Comparison of ENCODE assay signal across 8 cellular contexts in the genomic region with DNA sequence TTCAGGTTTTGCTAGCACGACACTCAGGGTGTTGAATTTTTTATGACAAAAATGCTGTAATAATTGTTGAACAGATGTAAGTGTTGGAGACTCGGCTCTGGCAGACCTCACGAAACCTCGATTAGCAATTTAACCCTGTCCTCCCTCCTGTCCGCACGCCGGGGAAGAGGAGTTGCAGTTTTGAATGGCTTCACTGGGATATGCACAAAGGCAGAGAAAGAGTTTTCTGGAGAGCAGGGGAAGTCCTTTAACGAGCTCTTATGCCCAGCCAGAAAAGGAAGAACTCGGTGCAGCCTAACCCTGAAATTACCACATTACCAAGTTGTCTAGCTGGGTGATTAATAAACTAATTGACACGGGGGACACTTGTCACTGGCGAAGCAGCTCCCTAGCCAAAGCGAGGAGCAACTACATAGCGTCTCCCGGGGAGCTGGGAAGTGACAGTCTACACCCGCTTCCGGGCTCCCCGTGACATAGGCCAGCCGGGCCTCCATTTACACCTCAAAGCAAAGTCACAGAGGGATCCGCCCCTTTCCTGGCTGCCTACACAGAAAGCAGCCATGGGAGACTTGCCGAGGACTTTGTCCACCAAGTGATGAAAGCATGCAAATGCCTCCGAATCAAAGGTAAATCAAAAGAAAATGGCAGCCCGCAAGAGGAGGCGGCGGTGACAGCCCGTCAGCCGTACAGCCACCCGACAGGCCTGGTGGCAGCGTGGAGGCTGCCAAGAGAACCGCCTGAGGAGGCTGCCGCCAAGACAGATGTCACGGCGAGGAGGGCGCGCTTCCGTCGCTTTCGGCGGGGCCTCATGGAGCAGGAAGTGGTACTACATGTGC.
DNase-seq lines count a peak whose midpoint lies in the region; ATAC-seq lines count a peak whose summit lies in the region.

No MANE protein-coding gene starts in this region.

- H3K4me1 ChIP-seq in CD4-positive, alpha-beta memory T cell (ENCODE audit: insufficient read depth, low read length): peaks cover 45% of the 10 kb centered on the region
- H3K4me1 ChIP-seq in naive thymus-derived CD4-positive, alpha-beta T cell (ENCODE audit: control insufficient read depth in 2 of 2, insufficient read depth in 2 of 2, low read length in 2 of 2): peaks cover 30 to 45% of the 10 kb centered on the region in 2 donors

- peak; percentile 91 for ATAC-seq in naive thymus-derived CD4-positive, alpha-beta T cell
- ATAC-seq in stimulated activated naive B cell treated with anti-CD40 and anti-IgM and Interleukin-4, amounts not matched to agents 10 μg/mL and 1 μg/mL and 100 μg/mL, for 72 hours (replicated peaks): peak; percentile 72 to 75
- ATAC-seq in HG02852 (IDR thresholded peaks at IDR 0.05; ENCODE audit: unreplicated experiment): no peak

- POLR2A ChIA-PET in CD4-positive, alpha-beta memory T cell (lab: Charles Lee; ENCODE audit: partially characterized antibody): interaction anchor here (0.7 to 5.2 kb wide), 18 partner anchors 9 to 1749 kb away, joined by 3 to 53 read pairs (median 4); no protein-coding TSS in a partner anchor
- POLR2A ChIA-PET in naive thymus-derived CD4-positive, alpha-beta T cell (lab: Charles Lee): interaction anchor here (0.5 to 3.0 kb wide), 5 partner anchors 14 to 659 kb away, joined by 3 to 11 read pairs (median 3); no protein-coding TSS in a partner anchor

- peaks cover 28 to 69% (median 50%) of the 10 kb centered on the region in 4 donors for H3K4me1 Mint-ChIP-seq in CD4-positive, alpha-beta memory T cell
- peaks cover 33 to 75% (median 54%) of the 10 kb centered on the region in 7 donors for H3K4me1 Mint-ChIP-seq in naive thymus-derived CD4-positive, alpha-beta T cell
- H3K4me1 Mint-ChIP-seq in stimulated activated naive B cell treated with anti-CD40 and anti-IgM and Interleukin-4, amounts not matched to agents 10 μg/mL and 1 μg/mL and 100 μg/mL, for 72 hours: peaks cover 8 to 20% of the 10 kb centered on the region in 2 donors

- no peaks in the 10 kb centered on the region for H3K27me3 ChIP-seq in CD4-positive, alpha-beta memory T cell (ENCODE audit: insufficient read depth, low read length)
- no peaks in the 10 kb centered on the region for H3K27me3 ChIP-seq in naive thymus-derived CD4-positive, alpha-beta T cell (ENCODE audit: control insufficient read depth in 2 of 2, insufficient read depth in 2 of 2, low read length in 2 of 2)

- CTCF ChIA-PET in CD4-positive, alpha-beta memory T cell (lab: Charles Lee; ENCODE audit: partially characterized antibody): interaction anchor here (0.8 to 1.4 kb wide), 2 partner anchors 15 to 145 kb away, joined by 3 to 10 read pairs; no protein-coding TSS in a partner anchor
- CTCF ChIA-PET in naive thymus-derived CD4-positive, alpha-beta T cell (lab: Charles Lee): no interaction called here

- H3K4me3 Mint-ChIP-seq in CD4-positive, alpha-beta memory T cell: peak overlapping the region; percentile 89 to 97 (median 94)
- H3K4me3 Mint-ChIP-seq in naive thymus-derived CD4-positive, alpha-beta T cell: peak overlapping the region; percentile 89 to 99 (median 92)
- peak overlapping the region; percentile 79 to 84 for H3K4me3 Mint-ChIP-seq in stimulated activated naive B cell treated with anti-CD40 and anti-IgM and Interleukin-4, amounts not matched to agents 10 μg/mL and 1 μg/mL and 100 μg/mL, for 72 hours

- peaks cover 28 to 36% of the 10 kb centered on the region in 2 donors for H3K36me3 Mint-ChIP-seq in CD4-positive, alpha-beta memory T cell
- peaks cover 12 to 45% (median 30%) of the 10 kb centered on the region in 5 donors for H3K36me3 Mint-ChIP-seq in naive thymus-derived CD4-positive, alpha-beta T cell
- peaks cover 0 to 2% of the 10 kb centered on the region in 2 donors for H3K36me3 Mint-ChIP-seq in stimulated activated naive B cell treated with anti-CD40 and anti-IgM and Interleukin-4, amounts not matched to agents 10 μg/mL and 1 μg/mL and 100 μg/mL, for 72 hours

- peaks cover 0 to 6% of the 10 kb centered on the region in 2 donors for H3K9me3 ChIP-seq in CD4-positive, alpha-beta memory T cell (ENCODE audit: control insufficient read depth in 1 of 2, low read length in 2 of 2)
- peaks cover 0 to 10% (median 0%) of the 10 kb centered on the region in 3 experiments for H3K9me3 ChIP-seq in naive thymus-derived CD4-positive, alpha-beta T cell (ENCODE audit: control insufficient read depth in 2 of 3, low read length in 3 of 3)

- intact Hi-C loops in CD4-positive, alpha-beta memory T cell (cut with micrococcal nuclease): loop anchor here (1.0 to 10.0 kb wide), 4 partner anchors 46 to 1816 kb away; no protein-coding TSS in a partner anchor
- intact Hi-C loops in naive thymus-derived CD4-positive, alpha-beta T cell (cut with micrococcal nuclease): loop anchor here (1.0 to 10.0 kb wide), 17 partner anchors 16 to 1814 kb away; partner anchors contain the start of genes BCL11B (in 1 of the 2) and VRK1 (in 1 of the 2)

- DNase-seq in CD4-positive, alpha-beta memory T cell: peak; percentile 82 to 91 (median 85)
- DNase-seq in activated CD4-positive, CD25-positive, alpha-beta regulatory T cell treated with anti-CD3 and anti-CD28 coated beads, Interleukin-2, amount 50 U/mL, for 72 hours: peak; percentile 77
- DNase-seq in cerebellum (ENCODE audit: low spot score) (peak; percentile 4), NCI-H1436 treated with DMSO at 0.1 percent for 48 hours (lab: John Stamatoyannopoulos, UW) (no peak), NCI-H146 (lab: John Stamatoyannopoulos, UW) (no peak)
- DNase-seq in naive thymus-derived CD4-positive, alpha-beta T cell: peak; percentile 53 to 87 (median 81)
- peak; percentile 9 for DNase-seq in stimulated activated naive B cell treated with anti-CD40 and anti-IgM and Interleukin-4, amounts not matched to agents 10 μg/mL and 1 μg/mL and 100 μg/mL, for 72 hours

- H3K9me3 Mint-ChIP-seq in CD4-positive, alpha-beta memory T cell: peaks cover 0 to 14% (median 9%) of the 10 kb centered on the region in 8 donors
- peaks cover 0 to 24% (median 9%) of the 10 kb centered on the region in 11 donors for H3K9me3 Mint-ChIP-seq in naive thymus-derived CD4-positive, alpha-beta T cell
- H3K9me3 Mint-ChIP-seq in stimulated activated naive B cell treated with anti-CD40 and anti-IgM and Interleukin-4, amounts not matched to agents 10 μg/mL and 1 μg/mL and 100 μg/mL, for 72 hours: peaks cover 3 to 7% of the 10 kb centered on the region in 2 donors

- peaks cover 4% of the 10 kb centered on the region for H3K36me3 ChIP-seq in CD4-positive, alpha-beta memory T cell (ENCODE audit: insufficient read depth, low read length)
- H3K36me3 ChIP-seq in naive thymus-derived CD4-positive, alpha-beta T cell (ENCODE audit: control insufficient read depth in 2 of 3, insufficient read depth in 3 of 3, low read length in 3 of 3): peaks cover 0 to 16% (median 5%) of the 10 kb centered on the region in 3 experiments

- peak overlapping the region; percentile 50 to 69 for H3K4me3 ChIP-seq in CD4-positive, alpha-beta memory T cell (ENCODE audit: low read length in 2 of 2)
- peak overlapping the region; percentile 85 for H3K4me3 ChIP-seq in naive thymus-derived CD4-positive, alpha-beta T cell (ENCODE audit: low read length)

- no peaks in the 10 kb centered on the region for H3K27me3 Mint-ChIP-seq in CD4-positive, alpha-beta memory T cell
- no peaks in the 10 kb centered on the region for H3K27me3 Mint-ChIP-seq in naive thymus-derived CD4-positive, alpha-beta T cell
- H3K27me3 Mint-ChIP-seq in stimulated activated naive B cell treated with anti-CD40 and anti-IgM and Interleukin-4, amounts not matched to agents 10 μg/mL and 1 μg/mL and 100 μg/mL, for 72 hours: peaks cover 14 to 30% of the 10 kb centered on the region in 2 donors

- H3K27ac Mint-ChIP-seq in CD4-positive, alpha-beta memory T cell: peak overlapping the region; percentile 91 to 99 (median 97)
- peak overlapping the region; percentile 96 to 99 (median 98) for H3K27ac Mint-ChIP-seq in naive thymus-derived CD4-positive, alpha-beta T cell
- H3K27ac Mint-ChIP-seq in stimulated activated naive B cell treated with anti-CD40 and anti-IgM and Interleukin-4, amounts not matched to agents 10 μg/mL and 1 μg/mL and 100 μg/mL, for 72 hours: peak overlapping the region; percentile 22

- peak overlapping the region; percentile 70 for H3K27ac ChIP-seq in CD4-positive, alpha-beta memory T cell (ENCODE audit: low read depth, low read length)
- peak overlapping the region; percentile 79 for H3K27ac ChIP-seq in naive thymus-derived CD4-positive, alpha-beta T cell (ENCODE audit: low read depth, low read length)

Comparison
In these comparisons a context has a peak if more than half of its experiments do, and no peak if none do; other contexts are left out.
1. DNase-seq: peak in CD4-positive, alpha-beta memory T cell (5 of 5), activated CD4-positive, CD25-positive, alpha-beta regulatory T cell treated with anti-CD3 and anti-CD28 coated beads, Interleukin-2, amount 50 U/mL, for 72 hours (single experiment), cerebellum (single experiment), naive thymus-derived CD4-positive, alpha-beta T cell (9 of 9) and stimulated activated naive B cell treated with anti-CD40 and anti-IgM and Interleukin-4, amounts not matched to agents 10 μg/mL and 1 μg/mL and 100 μg/mL, for 72 hours (single experiment); none in NCI-H1436 treated with DMSO at 0.1 percent for 48 hours (single experiment) and NCI-H146 (single experiment).
2. H3K27ac Mint-ChIP-seq: peak in every context shown above with its lines; median percentile 98 in naive thymus-derived CD4-positive, alpha-beta T cell; 97 in CD4-positive, alpha-beta memory T cell; 22 in stimulated activated naive B cell treated with anti-CD40 and anti-IgM and Interleukin-4, amounts not matched to agents 10 μg/mL and 1 μg/mL and 100 μg/mL, for 72 hours.
3. Peak in every context shown above with its lines, with median percentiles within 50 percentile points of each other: H3K4me3 Mint-ChIP-seq.